Comparison of ENCODE assay signal across 8 cellular contexts in genomic region chr7:30330134-30331111, GRCh38. TPM values are rescaled to one million over a fixed set of nuclear protein-coding genes. Genes with fewer than 3 reads are reported as not detected.
A peak's percentile ranks its signal among the peaks of the same experiment; 100 is the strongest.
DNase-seq lines count a peak whose midpoint lies in the region; ATAC-seq, FAIRE-seq and TF ChIP-seq lines count a peak whose summit lies in the region.

No MANE protein-coding gene starts in this region.

- WGBS in endodermal cell (ENCODE audit: insufficient coverage in 1 of 2, insufficient read length in 1 of 2), 2 experiments = 92 to 95% methylated on average over 3 of the region's 3 CpGs

- no peak for FAIRE-seq in bronchial epithelial cell (lab: Jason Lieb, UNC)

- H3K27ac ChIP-seq in endodermal cell (ENCODE audit: low read depth, low read length) (no peak overlapping the region), substantia nigra (ENCODE audit: low read depth, low read length, poor library complexity, severe bottlenecking) (no peak overlapping the region)

- peaks cover 66% of the 10 kb centered on the region for H4K20me1 ChIP-seq in Loucy (ENCODE audit: insufficient read depth, low read length, poor library complexity, severe bottlenecking)

- no peak overlapping the region for H3K27ac Mint-ChIP-seq in endodermal cell

- ATAC-seq in GM18519 (IDR thresholded peaks at IDR 0.05; ENCODE audit: low FRiP score, unreplicated experiment) (peak; percentile 87), GM21825 (IDR thresholded peaks at IDR 0.05; ENCODE audit: unreplicated experiment) (peak; percentile 83)

- peaks cover 5% of the 10 kb centered on the region for H3K9me3 Mint-ChIP-seq in endodermal cell

- peaks cover 16% of the 10 kb centered on the region for H3K36me3 Mint-ChIP-seq in endodermal cell (ENCODE audit: low read depth)

- peak; percentile 45 for DNase-seq in bronchial epithelial cell (ENCODE audit: low read depth)
- no peak for DNase-seq in NK-92 treated with Interleukin-12 subunit alpha and Interleukin-12 subunit beta, amount 100 ng/mL, for 24 hours (lab: John Stamatoyannopoulos, UW)
- DNase-seq in SW 1271 (lab: John Stamatoyannopoulos, UW) = no peak
- no peak for DNase-seq in endodermal cell
- no peak for DNase-seq in substantia nigra (lab: John Stamatoyannopoulos, UW)

- TF ChIP-seq CTCF in Loucy (conservative IDR thresholded peaks at IDR 0.05; ENCODE audit: low read length) (no peak), bronchial epithelial cell (IDR thresholded peaks at IDR 0.05; ENCODE audit: insufficient read depth, low read length, severe bottlenecking) (no peak), endodermal cell (conservative IDR thresholded peaks at IDR 0.05) (no peak)

- no peak overlapping the region for H3K4me3 Mint-ChIP-seq in endodermal cell

- no peaks in the 10 kb centered on the region for H3K4me1 Mint-ChIP-seq in endodermal cell

- H2AFZ ChIP-seq in Loucy (ENCODE audit: low read length) = no peak overlapping the region

- H3K9me3 ChIP-seq in Loucy (ENCODE audit: insufficient read depth, low read depth, low read length) = no peaks in the 10 kb centered on the region
- H3K9me3 ChIP-seq in endodermal cell (ENCODE audit: control insufficient read depth, low read length) = no peaks in the 10 kb centered on the region

- H3K27me3 Mint-ChIP-seq in endodermal cell (ENCODE audit: insufficient read depth) = no peaks in the 10 kb centered on the region

- H3K4me1 ChIP-seq in Loucy (ENCODE audit: insufficient read depth, low read length, poor library complexity, severe bottlenecking) = peaks cover 27% of the 10 kb centered on the region
- no peaks in the 10 kb centered on the region for H3K4me1 ChIP-seq in endodermal cell (ENCODE audit: control insufficient read depth, insufficient read depth, low read length)

- H3K27me3 ChIP-seq in Loucy (ENCODE audit: insufficient read depth, low read length, poor library complexity, severe bottlenecking) (no peaks in the 10 kb centered on the region), bronchial epithelial cell (ENCODE audit: control insufficient read depth, insufficient read depth, low read length) (no peaks in the 10 kb centered on the region), endodermal cell (ENCODE audit: control insufficient read depth, insufficient read depth, low read length, poor library complexity, severe bottlenecking) (no peaks in the 10 kb centered on the region)

- H3K79me2 ChIP-seq in Loucy (ENCODE audit: insufficient read depth, low read length) = peaks cover 92% of the 10 kb centered on the region

- H3K9ac ChIP-seq in Loucy (ENCODE audit: low read depth, low read length, poor library complexity, severe bottlenecking) (peak overlapping the region; percentile 6), endodermal cell (ENCODE audit: extremely low read depth, low read length, poor library complexity, severe bottlenecking) (no peak overlapping the region)

- peak overlapping the region; percentile 51 for H3K4me3 ChIP-seq in Loucy (ENCODE audit: low read length, poor library complexity, severe bottlenecking)
- no peak overlapping the region for H3K4me3 ChIP-seq in bronchial epithelial cell (ENCODE audit: low read depth, low read length)
- H3K4me3 ChIP-seq in endodermal cell (ENCODE audit: low read length) = no peak overlapping the region

- H3F3A ChIP-seq in Loucy (ENCODE audit: low read depth) = peaks cover 10% of the 10 kb centered on the region

- H3K4me2 ChIP-seq in Loucy (ENCODE audit: low read depth, low read length, poor library complexity, severe bottlenecking) = peak overlapping the region; percentile 60

- H3K36me3 ChIP-seq in Loucy (ENCODE audit: insufficient read depth, low read length) (peaks cover 1% of the 10 kb centered on the region; the same call in 1 of the 2 replicates), bronchial epithelial cell (ENCODE audit: control insufficient read depth, insufficient read depth, low read length) (no peaks in the 10 kb centered on the region), endodermal cell (ENCODE audit: control insufficient read depth, insufficient read depth, low read length) (no peaks in the 10 kb centered on the region)

- H3K9me2 ChIP-seq in Loucy (replicated peaks; ENCODE audit: low read depth, low read length) = no peaks in the 10 kb centered on the region

RNA-seq across cellular contexts. Expression of gene ZNRF2, which starts 46.0 kb away (rescaled TPM):
- total RNA-seq in bronchial epithelial cell (18.4 and 23.4 TPM in 2 replicates), endodermal cell (10 to 100 TPM; 15.5 to 20.9 TPM)
- polyA plus RNA-seq in endodermal cell (2013, experiment 1 of 2) = 9.6 TPM
- polyA plus RNA-seq in endodermal cell (2013, experiment 2 of 2) = 9.2 TPM
